In the genomic region with DNA sequence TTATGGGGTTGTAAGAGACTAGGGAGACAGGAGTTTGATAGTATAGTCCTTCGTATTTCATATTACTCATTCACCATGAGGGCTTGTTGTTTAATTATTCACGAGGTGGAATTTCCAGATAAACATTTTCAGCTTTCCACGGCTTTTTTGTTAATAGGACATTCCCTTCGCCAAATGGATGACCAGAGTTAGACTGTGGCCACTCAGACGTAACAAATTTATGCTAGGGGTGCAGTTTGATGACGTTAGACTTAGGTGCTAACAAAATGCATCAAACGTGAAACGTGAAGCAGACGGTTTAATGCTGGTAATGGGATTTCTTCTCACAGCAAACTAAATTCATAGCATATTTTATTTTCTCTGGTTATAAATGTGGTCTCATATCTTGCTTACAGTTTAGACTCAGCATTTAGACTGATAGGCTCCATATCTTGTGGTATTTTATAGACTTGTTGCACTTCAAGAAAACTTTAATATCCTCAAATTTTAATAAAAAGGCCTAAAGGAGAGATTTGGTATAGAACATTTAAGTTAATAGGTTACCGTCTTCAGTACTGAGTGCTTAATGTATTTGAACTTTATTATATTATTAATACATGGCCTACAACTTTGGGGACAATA, we compare ENCODE assay signal across 8 cellular contexts. TPM values are rescaled to one million over a fixed set of nuclear protein-coding genes. Genes with fewer than 3 reads are reported as not detected.
DNase-seq lines count a peak whose midpoint lies in the region; ATAC-seq and TF ChIP-seq lines count a peak whose summit lies in the region.

No MANE protein-coding gene starts in this region.

- ATAC-seq in activated T-cell treated with anti-CD3 and anti-CD28 coated beads, Interleukin-2, amount 50 U/mL, for 4 hours: no peak
- ATAC-seq in GM21447 (IDR thresholded peaks at IDR 0.05; ENCODE audit: unreplicated experiment): no peak
- ATAC-seq in HG03097 (IDR thresholded peaks at IDR 0.05; ENCODE audit: low FRiP score, unreplicated experiment): no peak
- ATAC-seq in GM21723 (IDR thresholded peaks at IDR 0.05; ENCODE audit: unreplicated experiment): no peak

- TF ChIP-seq EP300 in suprapubic skin (IDR thresholded peaks at IDR 0.05): no peak

- peaks cover 40% of the 10 kb centered on the region for H3K36me3 Mint-ChIP-seq in activated T-cell treated with anti-CD3 and anti-CD28 coated beads, Interleukin-2, amount 50 U/mL, for 4 hours (ENCODE audit: insufficient read depth)

- no peaks in the 10 kb centered on the region for H3K27me3 ChIP-seq in suprapubic skin

- no peak overlapping the region for H3K27ac ChIP-seq in SK-N-MC
- no peak overlapping the region for H3K27ac ChIP-seq in suprapubic skin

- H3K4me1 Mint-ChIP-seq in activated T-cell treated with anti-CD3 and anti-CD28 coated beads, Interleukin-2, amount 50 U/mL, for 4 hours (ENCODE audit: low read depth): peaks cover 60% of the 10 kb centered on the region

- TF ChIP-seq POLR2A in suprapubic skin (IDR thresholded peaks at IDR 0.05): no peak

- no peaks in the 10 kb centered on the region for H3K9me3 ChIP-seq in SK-N-MC (ENCODE audit: low read depth, low read length)
- no peaks in the 10 kb centered on the region for H3K9me3 ChIP-seq in suprapubic skin

- no peaks in the 10 kb centered on the region for H3K9me3 Mint-ChIP-seq in activated T-cell treated with anti-CD3 and anti-CD28 coated beads, Interleukin-2, amount 50 U/mL, for 4 hours

- DNase-seq in activated T-cell treated with anti-CD3 and anti-CD28 coated beads, Interleukin-2, amount 50 U/mL, for 4 hours: no peak
- DNase-seq in activated T-cell treated with anti-CD3 and anti-CD28 coated beads, Interleukin-2, amount 50 U/mL, for 1 hour: no peak
- DNase-seq in SK-N-MC (ENCODE audit: low read depth, low spot score): no peak
- DNase-seq in foreskin fibroblast: peak in 1 of 2 donors; percentile 32
- DNase-seq in suprapubic skin (ENCODE audit: low spot score in 2 of 2): no peak

- H3K27me3 Mint-ChIP-seq in activated T-cell treated with anti-CD3 and anti-CD28 coated beads, Interleukin-2, amount 50 U/mL, for 4 hours (ENCODE audit: low read depth): no peaks in the 10 kb centered on the region

- TF ChIP-seq CTCF in foreskin fibroblast (IDR thresholded peaks at IDR 0.05; ENCODE audit: low read depth, low read length) (no peak), suprapubic skin (IDR thresholded peaks at IDR 0.05) (no peak)

- H3K36me3 ChIP-seq in SK-N-MC (ENCODE audit: insufficient read depth, low read length) (peaks cover 65% of the 10 kb centered on the region), suprapubic skin (peaks cover 24% of the 10 kb centered on the region)

- 40% methylated on average over 10 of the region's 10 CpGs for WGBS in suprapubic skin

- H3K4me3 Mint-ChIP-seq in activated T-cell treated with anti-CD3 and anti-CD28 coated beads, Interleukin-2, amount 50 U/mL, for 4 hours: peak overlapping the region; percentile 98

- peak overlapping the region; percentile 87 for H3K4me3 ChIP-seq in SK-N-MC
- H3K4me3 ChIP-seq in foreskin fibroblast (ENCODE audit: low read depth in 1 of 2, low read length in 2 of 2): peak overlapping the region; percentile 61 to 94
- peak overlapping the region; percentile 79 for H3K4me3 ChIP-seq in suprapubic skin

- peak overlapping the region; percentile 98 for H3K9ac ChIP-seq in SK-N-MC (ENCODE audit: insufficient read length)

- H3K4me1 ChIP-seq in suprapubic skin: peaks cover 32% of the 10 kb centered on the region

RNA-seq across cellular contexts. Expression of a gene that starts 2.3 kb away (rescaled TPM):
- 100 to 1,000 TPM; 375 to 402 (median 394) TPM for total RNA-seq in activated T-cell treated with anti-CD3 and anti-CD28 coated beads, Interleukin-2, amount 50 U/mL, for 4 hours
- 10 to 100 TPM; 59.9 to 94.7 (median 75.0) TPM for total RNA-seq in suprapubic skin

RNA-seq across cellular contexts. Expression of a gene that starts 51.9 kb away (rescaled TPM):
- 10 to 100 TPM in 2 of 3 donors, 1 to 10 TPM in 1; 5.2 to 11.0 (median 10.4) TPM for total RNA-seq in activated T-cell treated with anti-CD3 and anti-CD28 coated beads, Interleukin-2, amount 50 U/mL, for 4 hours
- total RNA-seq in suprapubic skin: 10 to 100 TPM; 11.0 to 21.8 (median 16.8) TPM
